9 cellular contexts compared by ENCODE assay signal in genomic region chr6:100078509-100078908, GRCh38.
A peak's percentile ranks its signal among the peaks of the same experiment; 100 is the strongest.
DNase-seq lines count a peak whose midpoint lies in the region; ATAC-seq and TF ChIP-seq lines count a peak whose summit lies in the region.
"Had no signal": no experiment of that assay in that cellular context is flagged by ENCODE, and none has a peak within 500 bp of the region (broad histone marks: within the 10 kb centered on the region; RNA-seq: fewer than 3 reads in every experiment).

No MANE protein-coding gene starts in this region.

- CTCF ChIA-PET in AG04450 (lab: Charles Lee): interaction anchor here (0.6 to 2.1 kb wide), 10 partner anchors 9 to 396 kb away, joined by 3 to 9 read pairs (median 5); no protein-coding TSS in a partner anchor

- no peak overlapping the region for H3K27ac Mint-ChIP-seq in natural killer cell treated with Interleukin-12 subunit alpha and Interleukin-12 subunit beta and Interleukin-15 and Interleukin-18, amount 100 ng/mL, for 72 hours
- H3K27ac Mint-ChIP-seq: dendritic cell treated with granulocyte-macrophage colony-stimulating factor and Interleukin-4, amounts not matched to agents 40 ng/mL and 50 ng/mL, for 4 days had no signal

- H3K36me3 Mint-ChIP-seq in natural killer cell treated with Interleukin-12 subunit alpha and Interleukin-12 subunit beta and Interleukin-15 and Interleukin-18, amount 100 ng/mL, for 72 hours: no peaks in the 10 kb centered on the region
- no peaks in the 10 kb centered on the region for H3K36me3 Mint-ChIP-seq in activated T-cell treated with anti-CD3 and anti-CD28 coated beads, Interleukin-2, amount 50 U/mL, for 4 hours (ENCODE audit: insufficient read depth)

- DNase-seq in AG04450 (ENCODE audit: low read depth, low spot score) (no peak), OCI-M1 (lab: John Stamatoyannopoulos, UW) (peak; percentile 29), glomerular visceral epithelial cell (ENCODE audit: extremely low spot score) (peak; percentile 26), T-helper 1 cell (no peak)
- DNase-seq in natural killer cell treated with Interleukin-12 subunit alpha and Interleukin-12 subunit beta and Interleukin-15 and Interleukin-18, amount 100 ng/mL, for 72 hours (ENCODE audit: low spot score): no peak
- DNase-seq in activated T-cell treated with anti-CD3 and anti-CD28 coated beads, Interleukin-2, amount 50 U/mL, for 4 hours: no peak
- DNase-seq in activated naive CD4-positive, alpha-beta T cell treated with Interleukin-2 at 50 U/mL for 16 hours: no peak

- no peaks in the 10 kb centered on the region for H3K27me3 ChIP-seq in AG04450 (ENCODE audit: control insufficient read depth, insufficient read depth, low read length)

- peaks cover 2% of the 10 kb centered on the region for H3K9me3 Mint-ChIP-seq in natural killer cell treated with Interleukin-12 subunit alpha and Interleukin-12 subunit beta and Interleukin-15 and Interleukin-18, amount 100 ng/mL, for 72 hours
- H3K9me3 Mint-ChIP-seq in activated T-cell treated with anti-CD3 and anti-CD28 coated beads, Interleukin-2, amount 50 U/mL, for 4 hours: no peaks in the 10 kb centered on the region
- H3K9me3 Mint-ChIP-seq: dendritic cell treated with granulocyte-macrophage colony-stimulating factor and Interleukin-4, amounts not matched to agents 40 ng/mL and 50 ng/mL, for 4 days had no signal

- peak; percentile 85 for ATAC-seq in GM19324 (IDR thresholded peaks at IDR 0.05; ENCODE audit: low FRiP score, unreplicated experiment)
- no peak for ATAC-seq in natural killer cell treated with Interleukin-12 subunit alpha and Interleukin-12 subunit beta and Interleukin-15 and Interleukin-18, amount 100 ng/mL, for 72 hours
- ATAC-seq in activated T-cell treated with anti-CD3 and anti-CD28 coated beads, Interleukin-2, amount 50 U/mL, for 4 hours: no peak

- POLR2A ChIA-PET in AG04450 (lab: Yijun Ruan, JAX): no interaction called here

- H3K9me3 ChIP-seq in AG04450 (ENCODE audit: control insufficient read depth, insufficient read depth, low read length): no peaks in the 10 kb centered on the region

- H3K4me3 ChIP-seq in AG04450 (ENCODE audit: low read depth, low read length): no peak overlapping the region

- H3K4me3 Mint-ChIP-seq in natural killer cell treated with Interleukin-12 subunit alpha and Interleukin-12 subunit beta and Interleukin-15 and Interleukin-18, amount 100 ng/mL, for 72 hours: no peak overlapping the region
- H3K4me3 Mint-ChIP-seq in activated T-cell treated with anti-CD3 and anti-CD28 coated beads, Interleukin-2, amount 50 U/mL, for 4 hours: no peak overlapping the region
- H3K4me3 Mint-ChIP-seq: dendritic cell treated with granulocyte-macrophage colony-stimulating factor and Interleukin-4, amounts not matched to agents 40 ng/mL and 50 ng/mL, for 4 days had no signal

- H3K27ac ChIP-seq in AG04450 (ENCODE audit: low read depth, low read length): no peak overlapping the region

- peak; percentile 47 for TF ChIP-seq CTCF in AG04450 (IDR thresholded peaks at IDR 0.05; ENCODE audit: low read depth, low read length)

- H3K4me1 Mint-ChIP-seq in natural killer cell treated with Interleukin-12 subunit alpha and Interleukin-12 subunit beta and Interleukin-15 and Interleukin-18, amount 100 ng/mL, for 72 hours (ENCODE audit: low read depth in 2 of 2): no peaks in the 10 kb centered on the region
- H3K4me1 Mint-ChIP-seq in activated T-cell treated with anti-CD3 and anti-CD28 coated beads, Interleukin-2, amount 50 U/mL, for 4 hours (ENCODE audit: low read depth): no peaks in the 10 kb centered on the region

- H3K27me3 Mint-ChIP-seq in natural killer cell treated with Interleukin-12 subunit alpha and Interleukin-12 subunit beta and Interleukin-15 and Interleukin-18, amount 100 ng/mL, for 72 hours: peaks cover 0 to 17% of the 10 kb centered on the region in 2 donors
- peaks cover 6% of the 10 kb centered on the region for H3K27me3 Mint-ChIP-seq in activated T-cell treated with anti-CD3 and anti-CD28 coated beads, Interleukin-2, amount 50 U/mL, for 4 hours (ENCODE audit: low read depth)
- H3K27me3 Mint-ChIP-seq: dendritic cell treated with granulocyte-macrophage colony-stimulating factor and Interleukin-4, amounts not matched to agents 40 ng/mL and 50 ng/mL, for 4 days had no signal

Comparison
In these comparisons a context has a peak if more than half of its experiments do, and no peak if none do; other contexts are left out.
1. DNase-seq: peak in OCI-M1 (single experiment) and glomerular visceral epithelial cell (single experiment); none in AG04450 (single experiment), natural killer cell treated with Interleukin-12 subunit alpha and Interleukin-12 subunit beta and Interleukin-15 and Interleukin-18, amount 100 ng/mL, for 72 hours (single experiment), activated T-cell treated with anti-CD3 and anti-CD28 coated beads, Interleukin-2, amount 50 U/mL, for 4 hours (single experiment), T-helper 1 cell (0 of 5) and activated naive CD4-positive, alpha-beta T cell treated with Interleukin-2 at 50 U/mL for 16 hours (single experiment).